39 cellular contexts compared by ENCODE assay signal in genomic region chr21:42111811-42112210, GRCh38. TPM values are rescaled to one million over a fixed set of nuclear protein-coding genes. Genes with fewer than 3 reads are reported as not detected.
"Had no signal": no experiment of that assay in that cellular context is flagged by ENCODE, and none has a peak within 500 bp of the region (broad histone marks: within the 10 kb centered on the region; RNA-seq: fewer than 3 reads in every experiment).

No MANE protein-coding gene starts in this region.

- H3K36me3 ChIP-seq: adrenal gland, breast epithelium, cardiac muscle cell, esophagus muscularis mucosa, gastrocnemius medialis, heart left ventricle, WERI-Rb-1 had no signal

- ATAC-seq: activated CD4-positive, CD25-positive, alpha-beta regulatory T cell treated with anti-CD3 and anti-CD28 coated beads, Interleukin-2, amount 50 U/mL, for 24 hours; activated CD8-positive, alpha-beta memory T cell treated with anti-CD3 and anti-CD28 coated beads, Interleukin-2, amount 10 ng/mL, durations not matched to agents 7 days and 5 days; activated CD8-positive, alpha-beta T cell treated with anti-CD3 and anti-CD28 coated beads, Interleukin-2, amount 10 ng/mL, durations not matched to agents 7 days and 5 days; activated naive CD8-positive, alpha-beta T cell treated with anti-CD3 and anti-CD28 coated beads, Interleukin-2, amount 50 U/mL, for 24 hours; body of pancreas; effector memory CD8-positive, alpha-beta T cell; foreskin keratinocyte; gastrocnemius medialis; heart left ventricle; T-helper 17 cell had no signal

- H3K4me3 ChIP-seq: adrenal gland, body of pancreas, breast epithelium, cardiac muscle cell, esophagus muscularis mucosa, gastrocnemius medialis, heart left ventricle had no signal

- H3K9me3 Mint-ChIP-seq: activated B cell treated with CpG ODN at 0.5 μM for 24 hours; activated CD4-positive, alpha-beta memory T cell treated with anti-CD3 and anti-CD28 coated beads for 36 hours; activated CD4-positive, alpha-beta T cell treated with anti-CD3 and anti-CD28 coated beads, Interleukin-2, amount 10 ng/mL, durations not matched to agents 24 days and 14 days; activated naive CD4-positive, alpha-beta T cell treated with anti-CD3 and anti-CD28 coated beads for 36 hours; activated naive CD4-positive, alpha-beta T cell treated with anti-CD3 and anti-CD28 coated beads, Interleukin-2, amount 50 U/mL, for 24 hours; activated naive CD8-positive, alpha-beta T cell treated with anti-CD3 and anti-CD28 coated beads for 36 hours; activated naive CD8-positive, alpha-beta T cell treated with anti-CD3 and anti-CD28 coated beads, Interleukin-2, amount 50 U/mL, for 24 hours; activated T-helper 1 cell treated with anti-CD3 and anti-CD28 coated beads, Interleukin-12 subunit alpha, Interleukin-12 subunit beta, Interleukin-2, Interleukin-4 antibody, amounts not matched to agents 30 ng/mL and 10 ng/mL and 1 ng/mL, durations not matched to agents 14 hours and 24 hours and 36 hours; activated T-helper 2 cell treated with anti-CD3 and anti-CD28 coated beads, Interferon-gamma antibody, Interleukin-2, Interleukin-4, amounts not matched to agents 10 μg/mL and 5 μg/mL and 100 μg/mL, durations not matched to agents 14 hours and 24 hours and 36 hours; effector memory CD8-positive, alpha-beta T cell; T-helper 2 cell treated with Interferon-gamma antibody and Interleukin-4, amounts not matched to agents 5 μg/mL and 100 μg/mL, for 36 hours had no signal

- H3K27me3 Mint-ChIP-seq: activated B cell treated with CpG ODN at 0.5 μM for 24 hours; activated naive CD8-positive, alpha-beta T cell treated with anti-CD3 and anti-CD28 coated beads, Interleukin-2, amount 50 U/mL, for 24 hours had no signal

- H3K9me3 ChIP-seq: adrenal gland, body of pancreas, breast epithelium, esophagus muscularis mucosa, gastrocnemius medialis, heart left ventricle had no signal

- H3K27ac Mint-ChIP-seq: activated B cell treated with CpG ODN at 0.5 μM for 24 hours; activated CD4-positive, alpha-beta memory T cell treated with anti-CD3 and anti-CD28 coated beads for 36 hours; activated CD4-positive, alpha-beta T cell treated with anti-CD3 and anti-CD28 coated beads, Interleukin-2, amount 10 ng/mL, durations not matched to agents 24 days and 14 days; activated CD8-positive, alpha-beta memory T cell treated with anti-CD3 and anti-CD28 coated beads, Interleukin-2, amount 10 ng/mL, durations not matched to agents 7 days and 5 days; activated CD8-positive, alpha-beta T cell treated with anti-CD3 and anti-CD28 coated beads, Interleukin-2, amount 10 ng/mL, durations not matched to agents 7 days and 5 days; activated naive CD4-positive, alpha-beta T cell treated with anti-CD3 and anti-CD28 coated beads for 36 hours; activated naive CD4-positive, alpha-beta T cell treated with anti-CD3 and anti-CD28 coated beads, Interleukin-2, amount 50 U/mL, for 24 hours; activated naive CD8-positive, alpha-beta T cell treated with anti-CD3 and anti-CD28 coated beads for 36 hours; activated naive CD8-positive, alpha-beta T cell treated with anti-CD3 and anti-CD28 coated beads, Interleukin-2, amount 50 U/mL, for 24 hours; activated T-helper 1 cell treated with anti-CD3 and anti-CD28 coated beads, Interleukin-12 subunit alpha, Interleukin-12 subunit beta, Interleukin-2, Interleukin-4 antibody, amounts not matched to agents 30 ng/mL and 10 ng/mL and 1 ng/mL, durations not matched to agents 14 hours and 24 hours and 36 hours; activated T-helper 2 cell treated with anti-CD3 and anti-CD28 coated beads, Interferon-gamma antibody, Interleukin-2, Interleukin-4, amounts not matched to agents 10 μg/mL and 5 μg/mL and 100 μg/mL, durations not matched to agents 14 hours and 24 hours and 36 hours; effector memory CD8-positive, alpha-beta T cell; T-helper 17 cell; T-helper 2 cell treated with Interferon-gamma antibody and Interleukin-4, amounts not matched to agents 5 μg/mL and 100 μg/mL, for 36 hours had no signal

- DNase-seq: activated B cell treated with CpG ODN at 0.5 μM for 24 hours; activated CD4-positive, alpha-beta memory T cell treated with anti-CD3 and anti-CD28 coated beads for 36 hours; activated CD4-positive, alpha-beta T cell treated with anti-CD3 and anti-CD28 coated beads, Interleukin-2, amount 10 ng/mL, durations not matched to agents 24 days and 14 days; activated CD8-positive, alpha-beta memory T cell treated with anti-CD3 and anti-CD28 coated beads, Interleukin-2, amount 10 ng/mL, durations not matched to agents 7 days and 5 days; activated CD8-positive, alpha-beta memory T cell treated with anti-CD3 and anti-CD28 coated beads, Interleukin-2, amount 50 U/mL, for 4 hours; activated CD8-positive, alpha-beta T cell treated with anti-CD3 and anti-CD28 coated beads, Interleukin-2, amount 10 ng/mL, durations not matched to agents 7 days and 5 days; activated effector memory CD4-positive, alpha-beta T cell treated with anti-CD3 and anti-CD28 coated beads, Interleukin-2, amount 50 U/mL, for 16 hours; activated naive CD4-positive, alpha-beta T cell treated with anti-CD3 and anti-CD28 coated beads for 36 hours; activated naive CD8-positive, alpha-beta T cell treated with anti-CD3 and anti-CD28 coated beads for 36 hours; activated naive CD8-positive, alpha-beta T cell treated with anti-CD3 and anti-CD28 coated beads, Interleukin-2, amount 50 U/mL, for 24 hours; activated T-cell treated with anti-CD3 and anti-CD28 coated beads, Interleukin-2, amount 50 U/mL, for 1 hour; activated T-cell treated with anti-CD3 and anti-CD28 coated beads, Interleukin-2, amount 50 U/mL, for 48 hours; adrenal gland; amygdala; body of pancreas; central memory CD4-positive, alpha-beta T cell; cortex of kidney; dermis blood vessel endothelial cell; effector CD4-positive, alpha-beta T cell; effector memory CD8-positive, alpha-beta T cell; erythroblast; foreskin keratinocyte; gastrocnemius medialis; glutamatergic neuron; heart left ventricle; T-helper 1 cell; T-helper 17 cell; T1000; WERI-Rb-1 had no signal

- H3K27me3 ChIP-seq: adrenal gland, body of pancreas, breast epithelium, cardiac muscle cell, foreskin keratinocyte had no signal

- H3K36me3 Mint-ChIP-seq: activated CD4-positive, alpha-beta memory T cell treated with anti-CD3 and anti-CD28 coated beads for 36 hours; activated CD8-positive, alpha-beta memory T cell treated with anti-CD3 and anti-CD28 coated beads, Interleukin-2, amount 10 ng/mL, durations not matched to agents 7 days and 5 days; activated naive CD4-positive, alpha-beta T cell treated with anti-CD3 and anti-CD28 coated beads, Interleukin-2, amount 50 U/mL, for 24 hours; activated naive CD8-positive, alpha-beta T cell treated with anti-CD3 and anti-CD28 coated beads for 36 hours had no signal

- H3K4me3 Mint-ChIP-seq: activated B cell treated with CpG ODN at 0.5 μM for 24 hours; activated CD4-positive, alpha-beta memory T cell treated with anti-CD3 and anti-CD28 coated beads for 36 hours; activated CD4-positive, alpha-beta T cell treated with anti-CD3 and anti-CD28 coated beads, Interleukin-2, amount 10 ng/mL, durations not matched to agents 24 days and 14 days; activated CD8-positive, alpha-beta memory T cell treated with anti-CD3 and anti-CD28 coated beads, Interleukin-2, amount 10 ng/mL, durations not matched to agents 7 days and 5 days; activated CD8-positive, alpha-beta T cell treated with anti-CD3 and anti-CD28 coated beads, Interleukin-2, amount 10 ng/mL, durations not matched to agents 7 days and 5 days; activated naive CD4-positive, alpha-beta T cell treated with anti-CD3 and anti-CD28 coated beads for 36 hours; activated naive CD4-positive, alpha-beta T cell treated with anti-CD3 and anti-CD28 coated beads, Interleukin-2, amount 50 U/mL, for 24 hours; activated naive CD8-positive, alpha-beta T cell treated with anti-CD3 and anti-CD28 coated beads for 36 hours; activated naive CD8-positive, alpha-beta T cell treated with anti-CD3 and anti-CD28 coated beads, Interleukin-2, amount 50 U/mL, for 24 hours; activated T-helper 1 cell treated with anti-CD3 and anti-CD28 coated beads, Interleukin-12 subunit alpha, Interleukin-12 subunit beta, Interleukin-2, Interleukin-4 antibody, amounts not matched to agents 30 ng/mL and 10 ng/mL and 1 ng/mL, durations not matched to agents 14 hours and 24 hours and 36 hours; effector memory CD8-positive, alpha-beta T cell; T-helper 17 cell; T-helper 2 cell treated with Interferon-gamma antibody and Interleukin-4, amounts not matched to agents 5 μg/mL and 100 μg/mL, for 36 hours had no signal

- H3K27ac ChIP-seq: adrenal gland, body of pancreas, breast epithelium, cardiac muscle cell, esophagus muscularis mucosa, foreskin keratinocyte, gastrocnemius medialis, heart left ventricle, WERI-Rb-1 had no signal

RNA-seq across cellular contexts. Expression of gene UMODL1, which starts 40.7 kb away (rescaled TPM):
- total RNA-seq: activated CD4-positive, alpha-beta memory T cell treated with anti-CD3 and anti-CD28 coated beads for 36 hours; activated CD4-positive, alpha-beta T cell treated with anti-CD3 and anti-CD28 coated beads, Interleukin-2, amount 10 ng/mL, durations not matched to agents 24 days and 14 days; activated CD8-positive, alpha-beta memory T cell treated with anti-CD3 and anti-CD28 coated beads for 36 hours; activated CD8-positive, alpha-beta T cell treated with anti-CD3 and anti-CD28 coated beads, Interleukin-2, amount 10 ng/mL, durations not matched to agents 7 days and 5 days; activated naive CD4-positive, alpha-beta T cell treated with anti-CD3 and anti-CD28 coated beads for 36 hours; activated naive CD8-positive, alpha-beta T cell treated with anti-CD3 and anti-CD28 coated beads for 36 hours; activated T-helper 1 cell treated with anti-CD3 and anti-CD28 coated beads, Interleukin-12 subunit alpha, Interleukin-12 subunit beta, Interleukin-2, Interleukin-4 antibody, amounts not matched to agents 30 ng/mL and 10 ng/mL and 1 ng/mL, durations not matched to agents 14 hours and 24 hours and 36 hours; activated T-helper 2 cell treated with anti-CD3 and anti-CD28 coated beads, Interferon-gamma antibody, Interleukin-2, Interleukin-4, amounts not matched to agents 10 μg/mL and 5 μg/mL and 100 μg/mL, durations not matched to agents 14 hours and 24 hours and 36 hours; body of pancreas; breast epithelium; cardiac muscle cell; dermis blood vessel endothelial cell; foreskin keratinocyte had no signal
- polyA plus RNA-seq: aorta, cardiac muscle cell, foreskin keratinocyte, heart left ventricle had no signal
